Comparison of ENCODE assay signal across 8 cellular contexts in the genomic region with DNA sequence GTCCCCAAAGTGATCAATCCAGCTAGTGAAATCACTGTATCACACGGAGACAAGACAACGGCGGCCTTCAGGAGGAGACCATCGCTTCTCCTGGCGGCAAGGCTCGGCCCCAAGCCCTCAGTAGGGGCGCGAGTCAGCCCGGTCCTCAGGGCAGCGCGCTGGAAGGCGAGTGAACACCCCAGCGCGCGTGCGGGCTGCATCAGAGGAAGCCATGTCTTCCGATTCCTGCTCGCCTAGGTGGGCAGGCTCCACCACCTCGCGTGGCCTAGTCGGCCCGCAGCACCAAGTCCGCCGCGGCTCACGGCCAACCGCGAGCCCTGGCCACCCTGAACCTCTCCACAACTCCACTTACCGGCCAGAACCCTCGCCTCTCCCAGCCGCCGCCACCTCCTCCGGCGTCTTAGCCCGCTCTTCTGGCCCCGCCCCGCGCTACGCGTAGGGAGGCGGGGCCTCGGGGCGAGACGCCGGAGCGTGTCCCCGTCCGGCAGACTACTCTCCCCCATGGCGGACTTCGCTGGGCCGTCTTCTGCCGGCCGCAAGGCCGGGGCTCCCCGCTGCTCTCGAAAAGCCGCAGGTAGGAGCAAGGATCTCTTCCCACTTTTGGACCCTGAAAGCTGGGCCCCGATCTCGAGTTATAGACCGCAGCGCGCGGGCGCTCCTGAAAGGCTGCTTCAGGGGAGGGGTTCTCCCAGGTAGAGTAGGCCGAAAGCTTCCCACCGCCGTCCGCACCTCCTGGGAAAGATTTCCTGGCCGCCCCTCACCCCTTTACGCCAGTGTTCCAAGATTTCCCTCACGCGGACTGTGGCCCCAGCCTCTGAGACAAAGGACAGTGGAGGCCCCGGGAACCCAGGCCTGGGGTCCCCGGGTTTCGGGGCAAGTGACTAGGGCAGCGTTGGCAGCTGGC. TPM values are rescaled to one million over a fixed set of nuclear protein-coding genes. Genes with fewer than 3 reads are reported as not detected.
DNase-seq lines count a peak whose midpoint lies in the region; ATAC-seq and TF ChIP-seq lines count a peak whose summit lies in the region.

A gene with protein sequence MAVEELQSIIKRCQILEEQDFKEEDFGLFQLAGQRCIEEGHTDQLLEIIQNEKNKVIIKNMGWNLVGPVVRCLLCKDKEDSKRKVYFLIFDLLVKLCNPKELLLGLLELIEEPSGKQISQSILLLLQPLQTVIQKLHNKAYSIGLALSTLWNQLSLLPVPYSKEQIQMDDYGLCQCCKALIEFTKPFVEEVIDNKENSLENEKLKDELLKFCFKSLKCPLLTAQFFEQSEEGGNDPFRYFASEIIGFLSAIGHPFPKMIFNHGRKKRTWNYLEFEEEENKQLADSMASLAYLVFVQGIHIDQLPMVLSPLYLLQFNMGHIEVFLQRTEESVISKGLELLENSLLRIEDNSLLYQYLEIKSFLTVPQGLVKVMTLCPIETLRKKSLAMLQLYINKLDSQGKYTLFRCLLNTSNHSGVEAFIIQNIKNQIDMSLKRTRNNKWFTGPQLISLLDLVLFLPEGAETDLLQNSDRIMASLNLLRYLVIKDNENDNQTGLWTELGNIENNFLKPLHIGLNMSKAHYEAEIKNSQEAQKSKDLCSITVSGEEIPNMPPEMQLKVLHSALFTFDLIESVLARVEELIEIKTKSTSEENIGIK (minus strand): TSS at position 415 of the 904 bp plus-strand sequence. CDS start 988 bp downstream, outside the sequence.
A gene (plus strand): TSS at position 487 of the 904 bp plus-strand sequence. CDS start 15 bp downstream, at position 502.

- ATAC-seq in omental fat pad (ENCODE audit: low FRiP score) = peak; percentile 100

- intact Hi-C loops in testis (cut with DNase I; ENCODE audit: low total_unique reads) = no loop called here

- H3K9me3 ChIP-seq in MG63 = no peaks in the 10 kb centered on the region
- H3K9me3 ChIP-seq in testis = no peaks in the 10 kb centered on the region

- peaks cover 24% of the 10 kb centered on the region for H3K36me3 ChIP-seq in MG63
- H3K36me3 ChIP-seq in testis (ENCODE audit: low read depth, missing control alignments) = no peaks in the 10 kb centered on the region

- 0 to 1% methylated on average over 27 to 73 of the region's 76 CpGs for WGBS in testis, 2 donors

- peaks cover 46% of the 10 kb centered on the region for H3K4me1 Mint-ChIP-seq in activated naive CD4-positive, alpha-beta T cell treated with anti-CD3 and anti-CD28 coated beads, Interleukin-2, amount 10 ng/mL, durations not matched to agents 7 days and 5 days

- TF ChIP-seq CTCF in omental fat pad (IDR thresholded peaks at IDR 0.05) = no peak
- no peak for TF ChIP-seq CTCF in testis (IDR thresholded peaks at IDR 0.05)

- peak within 1 kb of the TSS; percentile 95 for H3K27ac Mint-ChIP-seq in activated naive CD4-positive, alpha-beta T cell treated with anti-CD3 and anti-CD28 coated beads, Interleukin-2, amount 10 ng/mL, durations not matched to agents 7 days and 5 days

- H3K36me3 Mint-ChIP-seq in activated naive CD4-positive, alpha-beta T cell treated with anti-CD3 and anti-CD28 coated beads, Interleukin-2, amount 10 ng/mL, durations not matched to agents 7 days and 5 days = peaks cover 34% of the 10 kb centered on the region

- H3K27me3 Mint-ChIP-seq in activated naive CD4-positive, alpha-beta T cell treated with anti-CD3 and anti-CD28 coated beads, Interleukin-2, amount 10 ng/mL, durations not matched to agents 7 days and 5 days = no peaks in the 10 kb centered on the region

- CTCF ChIA-PET in activated naive CD4-positive, alpha-beta T cell treated with anti-CD3 and anti-CD28 coated beads, Interleukin-2, amount 10 ng/mL, durations not matched to agents 7 days and 5 days (lab: Charles Lee) = interaction anchor here (0.7 to 2.2 kb wide), 6 partner anchors 10 to 662 kb away, joined by 3 to 10 read pairs (median 4); a partner anchor contains a TSS

- no peaks in the 10 kb centered on the region for H3K9me3 Mint-ChIP-seq in activated naive CD4-positive, alpha-beta T cell treated with anti-CD3 and anti-CD28 coated beads, Interleukin-2, amount 10 ng/mL, durations not matched to agents 7 days and 5 days

- peak within 1 kb of the TSS; percentile 90 for H3K4me3 Mint-ChIP-seq in activated naive CD4-positive, alpha-beta T cell treated with anti-CD3 and anti-CD28 coated beads, Interleukin-2, amount 10 ng/mL, durations not matched to agents 7 days and 5 days

- H3K27me3 ChIP-seq in MG63 (no peaks in the 10 kb centered on the region), testis (no peaks in the 10 kb centered on the region)

- DNase-seq in GM04504 (ENCODE audit: low read depth) = peak; percentile 74
- peak; percentile 82 for DNase-seq in HCEC 1CT
- DNase-seq in MG63 = peak; percentile 85
- peak; percentile 91 for DNase-seq in SK-N-DZ (ENCODE audit: low spot score)
- peak; percentile 80 for DNase-seq in activated naive CD4-positive, alpha-beta T cell treated with anti-CD3 and anti-CD28 coated beads, Interleukin-2, amount 10 ng/mL, durations not matched to agents 7 days and 5 days
- peak; percentile 85 for DNase-seq in germinal center (ENCODE audit: low spot score)
- peak; percentile 29 for DNase-seq in omental fat pad (ENCODE audit: low spot score)
- DNase-seq in testis = peak; percentile 88

- peaks cover 6% of the 10 kb centered on the region for H3K4me1 ChIP-seq in testis

- peak; percentile 23 for TF ChIP-seq POLR2A in testis (IDR thresholded peaks at IDR 0.05)

- H3K4me3 ChIP-seq in MG63 (peak within 1 kb of the TSS; percentile 83), testis (peak within 1 kb of the TSS; percentile 75 to 86)

- peak within 1 kb of the TSS; percentile 89 to 93 for H3K27ac ChIP-seq in testis

RNA-seq across cellular contexts. Expression of the first gene that starts in this region (rescaled TPM):
- 11.1 and 31.0 TPM in 2 replicates for total RNA-seq in MG63 (2014; rRNA removed; shearing (Covaris generic); ENCODE audit: low replicate concordance)
- polyA plus RNA-seq in SK-N-DZ (2014; cell fraction: cytosol; rRNA removed) = 13.1 and 14.5 TPM in 2 replicates
- polyA plus RNA-seq in SK-N-DZ (2014; cell fraction: nucleus; rRNA removed) = 15.8 and 28.6 TPM in 2 replicates
- total RNA-seq in omental fat pad = 10 to 100 TPM in 2 of 4 donors, 1 to 10 TPM in 2; 7.0 to 12.6 (median 9.4) TPM
- 10 to 100 TPM; 12.8 to 14.2 TPM for total RNA-seq in testis
- polyA plus RNA-seq in testis (ENCODE audit: insufficient read depth, low read depth, low replicate concordance) = 9.5 TPM

RNA-seq across cellular contexts. Expression of the second gene that starts in this region (rescaled TPM):
- total RNA-seq in MG63 (2014; rRNA removed; shearing (Covaris generic); ENCODE audit: low replicate concordance) = 14.8 and 60.3 TPM in 2 replicates
- polyA plus RNA-seq in SK-N-DZ (2014; cell fraction: cytosol; rRNA removed) = 5.8 and 6.1 TPM in 2 replicates
- 2.0 and 3.4 TPM in 2 replicates for polyA plus RNA-seq in SK-N-DZ (2014; cell fraction: nucleus; rRNA removed)
- total RNA-seq in omental fat pad = 10 to 100 TPM in 1 of 4 donors, 1 to 10 TPM in 3; 4.8 to 11.5 (median 6.7) TPM
- 1 to 10 TPM; 5.8 to 6.1 TPM for total RNA-seq in testis
- 14.5 TPM for polyA plus RNA-seq in testis (ENCODE audit: insufficient read depth, low read depth, low replicate concordance)

Comparison
In these comparisons a context has a peak if more than half of its experiments do, and no peak if none do; other contexts are left out.
1. Peak in every context shown above with its lines: DNase-seq, ATAC-seq, H3K4me3 ChIP-seq and H3K27ac ChIP-seq.
2. DNase-seq: peak in every context shown above with its lines; median percentile 91 in SK-N-DZ; 88 in testis; 85 in MG63; 85 in germinal center; 82 in HCEC 1CT; 80 in activated naive CD4-positive, alpha-beta T cell treated with anti-CD3 and anti-CD28 coated beads, Interleukin-2, amount 10 ng/mL, durations not matched to agents 7 days and 5 days; 74 in GM04504; 29 in omental fat pad.